ENCODE assay signal across 21 cellular contexts in genomic region chr22:35489225-35489624, GRCh38. TPM values are rescaled to one million over a fixed set of nuclear protein-coding genes. Genes with fewer than 3 reads are reported as not detected.
DNase-seq lines count a peak whose midpoint lies in the region; ATAC-seq and TF ChIP-seq lines count a peak whose summit lies in the region.
"Had no signal": no experiment of that assay in that cellular context is flagged by ENCODE, and none has a peak within 500 bp of the region (broad histone marks: within the 10 kb centered on the region; RNA-seq: fewer than 3 reads in every experiment).

No MANE protein-coding gene starts in this region.

- H3K4me2 ChIP-seq in PC-9, result peak overlapping the region; percentile 33
- H3K4me2 ChIP-seq: BLaER1 had no signal

- H3K4me3 ChIP-seq in HEK293 (ENCODE audit: low read depth, low read length), result no peak overlapping the region
- H3K4me3 ChIP-seq in PC-9, result no peak overlapping the region
- H3K4me3 ChIP-seq in mucosa of descending colon, result no peak overlapping the region
- no peak overlapping the region for H3K4me3 ChIP-seq in vagina
- H3K4me3 ChIP-seq: BLaER1, cardiac muscle cell, GM12878, psoas muscle had no signal

- H3K9me3 ChIP-seq in HEK293 (ENCODE audit: control insufficient read depth, insufficient read depth, low read depth, low read length) (no peaks in the 10 kb centered on the region), PC-9 (ENCODE audit: insufficient read depth, low read depth) (no peaks in the 10 kb centered on the region), mucosa of descending colon (no peaks in the 10 kb centered on the region), vagina (no peaks in the 10 kb centered on the region)
- H3K9me3 ChIP-seq: BLaER1, psoas muscle had no signal

- CTCF ChIA-PET in HEK293 (lab: Yijun Ruan, JAX), result no interaction called here
- CTCF ChIA-PET in PC-9 (lab: Charles Lee), result interaction anchor here (0.6 kb wide), 1 partner anchor 21 kb away, joined by 3 read pairs; no protein-coding TSS in a partner anchor

- H3K36me3 ChIP-seq in HEK293 (ENCODE audit: control insufficient read depth in 2 of 2, insufficient read depth in 1 of 2, low read length in 2 of 2), result no peaks in the 10 kb centered on the region
- no peaks in the 10 kb centered on the region for H3K36me3 ChIP-seq in PC-9 (ENCODE audit: low read depth)
- H3K36me3 ChIP-seq in mucosa of descending colon (ENCODE audit: low read depth), result no peaks in the 10 kb centered on the region
- H3K36me3 ChIP-seq in vagina, result no peaks in the 10 kb centered on the region
- H3K36me3 ChIP-seq: BLaER1, cardiac muscle cell had no signal

- no peaks in the 10 kb centered on the region for H3K4me1 ChIP-seq in HEK293 (ENCODE audit: control insufficient read depth, insufficient read depth, low read length)
- H3K4me1 ChIP-seq in PC-9 (replicated peaks; ENCODE audit: insufficient read depth), result peaks cover 9% of the 10 kb centered on the region; the same call in 1 of the 2 replicates
- no peaks in the 10 kb centered on the region for H3K4me1 ChIP-seq in mucosa of descending colon (ENCODE audit: low read depth)
- no peaks in the 10 kb centered on the region for H3K4me1 ChIP-seq in vagina
- H3K4me1 ChIP-seq: BLaER1, psoas muscle had no signal

- BruUV-seq in PC-9 (replicated peaks; lab: Mats Ljungman, UMichigan), result no TSS peak

- no peaks in the 10 kb centered on the region for H4K20me1 ChIP-seq in PC-9 (ENCODE audit: insufficient read depth)
- H4K20me1 ChIP-seq: BLaER1 had no signal

- DNase-seq in NCI-H187 (lab: John Stamatoyannopoulos, UW) (peak; percentile 30 to 87), PC-9 (peak; percentile 53 to 59), mucosa of descending colon (no peak), HCEC 1CT (no peak), vagina (ENCODE audit: extremely low spot score in 2 of 2) (no peak)
- DNase-seq in activated T-cell treated with anti-CD3 and anti-CD28 coated beads, Interleukin-2, amount 50 U/mL, for 72 hours, result no peak
- DNase-seq: effector memory CD4-positive, alpha-beta T cell; H7; KBM-7; naive thymus-derived CD4-positive, alpha-beta T cell; NCI-H446; psoas muscle; substantia nigra had no signal

- ATAC-seq in mucosa of descending colon (peak; percentile 60), HG03159 (IDR thresholded peaks at IDR 0.05; ENCODE audit: unreplicated experiment) (no peak)
- ATAC-seq in activated T-cell treated with anti-CD3 and anti-CD28 coated beads, Interleukin-2, amount 50 U/mL, for 72 hours (replicated peaks in 1 of 2), result no peak
- ATAC-seq: activated CD4-positive, CD25-positive, alpha-beta regulatory T cell treated with anti-CD3 and anti-CD28 coated beads, Interleukin-2, amount 50 U/mL, for 24 hours; GM12878; naive thymus-derived CD4-positive, alpha-beta T cell had no signal

- no peak overlapping the region for H3K27ac Mint-ChIP-seq in activated T-cell treated with anti-CD3 and anti-CD28 coated beads, Interleukin-2, amount 50 U/mL, for 72 hours
- H3K27ac Mint-ChIP-seq: activated naive CD8-positive, alpha-beta T cell; naive thymus-derived CD4-positive, alpha-beta T cell; T-helper 1 cell treated with Interleukin-12 subunit alpha and Interleukin-12 subunit beta and Interleukin-4 antibody, amounts not matched to agents 30 μg/mL and 1 μg/mL, for 36 hours had no signal

- peaks cover 26% of the 10 kb centered on the region for H3F3A ChIP-seq in PC-9 (ENCODE audit: insufficient read depth, low read depth)

- no peaks in the 10 kb centered on the region for H3K9me2 ChIP-seq in PC-9 (ENCODE audit: insufficient read depth)

- H3K4me3 Mint-ChIP-seq in activated T-cell treated with anti-CD3 and anti-CD28 coated beads, Interleukin-2, amount 50 U/mL, for 72 hours, result no peak overlapping the region
- H3K4me3 Mint-ChIP-seq: activated naive CD8-positive, alpha-beta T cell; naive thymus-derived CD4-positive, alpha-beta T cell; T-helper 1 cell treated with Interleukin-12 subunit alpha and Interleukin-12 subunit beta and Interleukin-4 antibody, amounts not matched to agents 30 μg/mL and 1 μg/mL, for 36 hours had no signal

- peaks cover 18% of the 10 kb centered on the region for H3K27me3 Mint-ChIP-seq in activated T-cell treated with anti-CD3 and anti-CD28 coated beads, Interleukin-2, amount 50 U/mL, for 72 hours (ENCODE audit: low read depth)

- intact Hi-C loops in PC-9 (cut with micrococcal nuclease; ENCODE audit: unreplicated experiment), result no loop called here
- intact Hi-C loops in mucosa of descending colon (cut with DNase I, micrococcal nuclease), result no loop called here
- intact Hi-C loops in vagina (cut with DNase I), result no loop called here

- no peaks in the 10 kb centered on the region for H3K79me2 ChIP-seq in PC-9 (ENCODE audit: low read depth)

- no peak for TF ChIP-seq POLR2A in vagina (IDR thresholded peaks at IDR 0.05)

- TF ChIP-seq CTCF in HEK293 (tag by site-specific recombination; IDR thresholded peaks at IDR 0.05) (no peak), PC-9 (conservative IDR thresholded peaks at IDR 0.05) (no peak), mucosa of descending colon (IDR thresholded peaks at IDR 0.05) (no peak), vagina (IDR thresholded peaks at IDR 0.05) (no peak)

- H3K4me1 Mint-ChIP-seq in activated T-cell treated with anti-CD3 and anti-CD28 coated beads, Interleukin-2, amount 50 U/mL, for 72 hours (ENCODE audit: low read depth), result no peaks in the 10 kb centered on the region
- H3K4me1 Mint-ChIP-seq: naive thymus-derived CD4-positive, alpha-beta T cell had no signal

- no peak overlapping the region for H3K27ac ChIP-seq in HEK293 (ENCODE audit: extremely low read depth, low read depth, low read length)
- no peak overlapping the region for H3K27ac ChIP-seq in PC-9
- H3K27ac ChIP-seq in vagina, result no peak overlapping the region
- H3K27ac ChIP-seq: BLaER1, cardiac muscle cell, psoas muscle had no signal

- POLR2A ChIA-PET in HEK293 (lab: Yijun Ruan, JAX), result no interaction called here
- POLR2A ChIA-PET in PC-9 (lab: Charles Lee; ENCODE audit: unreplicated experiment), result no interaction called here

- no peaks in the 10 kb centered on the region for H3K36me3 Mint-ChIP-seq in activated T-cell treated with anti-CD3 and anti-CD28 coated beads, Interleukin-2, amount 50 U/mL, for 72 hours (ENCODE audit: insufficient read depth in 2 of 2)
- H3K36me3 Mint-ChIP-seq: activated naive CD8-positive, alpha-beta T cell; naive thymus-derived CD4-positive, alpha-beta T cell had no signal

- peak overlapping the region; percentile 66; the same call in 1 of the 2 replicates for H2AFZ ChIP-seq in PC-9

- no peaks in the 10 kb centered on the region for H3K9me3 Mint-ChIP-seq in activated T-cell treated with anti-CD3 and anti-CD28 coated beads, Interleukin-2, amount 50 U/mL, for 72 hours
- H3K9me3 Mint-ChIP-seq: naive thymus-derived CD4-positive, alpha-beta T cell; T-helper 1 cell treated with Interleukin-12 subunit alpha and Interleukin-12 subunit beta and Interleukin-4 antibody, amounts not matched to agents 30 μg/mL and 1 μg/mL, for 36 hours had no signal

- no peaks in the 10 kb centered on the region for H3K27me3 ChIP-seq in PC-9 (ENCODE audit: insufficient read depth, low read depth)
- no peaks in the 10 kb centered on the region for H3K27me3 ChIP-seq in vagina
- H3K27me3 ChIP-seq: BLaER1 had no signal

TF ChIP-seq in HEK293, 187 proteins besides CTCF, POLR2A, EP300 and RAD21:
- TF ChIP-seq ZNF398 (tag by site-specific recombination; IDR thresholded peaks at IDR 0.05) (peak; percentile 28; the same call in 1 of the 2 replicates), ZBTB48 (tag by site-specific recombination; IDR thresholded peaks at IDR 0.05) (peak; percentile 32; the same call in 1 of the 2 replicates), ZNF184 (tag by site-specific recombination; IDR thresholded peaks at IDR 0.05) (no peak)
TF ChIP-seq in HEK293: peak in this region for 2.

RNA-seq across cellular contexts. Expression of gene RASD2, which starts 51.4 kb away (rescaled TPM):
- 0.70 and 0.95 TPM in 2 replicates for total RNA-seq in PC-9 (2021)
- total RNA-seq in mucosa of descending colon, result 10 to 100 TPM; 11.7 to 34.0 (median 19.2) TPM
- total RNA-seq in activated T-cell treated with anti-CD3 and anti-CD28 coated beads, Interleukin-2, amount 50 U/mL, for 72 hours, result under 1 TPM; 0.19 to 0.28 TPM
- 2.0 TPM for total RNA-seq in vagina
- total RNA-seq: GM12878 had no signal

Comparison
In these comparisons a context has a peak if more than half of its experiments do, and no peak if none do; other contexts are left out.
1. DNase-seq: peak in NCI-H187 (2 of 2) and PC-9 (2 of 2); none in mucosa of descending colon (0 of 3), HCEC 1CT (single experiment), activated T-cell treated with anti-CD3 and anti-CD28 coated beads, Interleukin-2, amount 50 U/mL, for 72 hours (0 of 2) and vagina (0 of 2).